ENCODE assay signal across 26 cellular contexts in the genomic region with DNA sequence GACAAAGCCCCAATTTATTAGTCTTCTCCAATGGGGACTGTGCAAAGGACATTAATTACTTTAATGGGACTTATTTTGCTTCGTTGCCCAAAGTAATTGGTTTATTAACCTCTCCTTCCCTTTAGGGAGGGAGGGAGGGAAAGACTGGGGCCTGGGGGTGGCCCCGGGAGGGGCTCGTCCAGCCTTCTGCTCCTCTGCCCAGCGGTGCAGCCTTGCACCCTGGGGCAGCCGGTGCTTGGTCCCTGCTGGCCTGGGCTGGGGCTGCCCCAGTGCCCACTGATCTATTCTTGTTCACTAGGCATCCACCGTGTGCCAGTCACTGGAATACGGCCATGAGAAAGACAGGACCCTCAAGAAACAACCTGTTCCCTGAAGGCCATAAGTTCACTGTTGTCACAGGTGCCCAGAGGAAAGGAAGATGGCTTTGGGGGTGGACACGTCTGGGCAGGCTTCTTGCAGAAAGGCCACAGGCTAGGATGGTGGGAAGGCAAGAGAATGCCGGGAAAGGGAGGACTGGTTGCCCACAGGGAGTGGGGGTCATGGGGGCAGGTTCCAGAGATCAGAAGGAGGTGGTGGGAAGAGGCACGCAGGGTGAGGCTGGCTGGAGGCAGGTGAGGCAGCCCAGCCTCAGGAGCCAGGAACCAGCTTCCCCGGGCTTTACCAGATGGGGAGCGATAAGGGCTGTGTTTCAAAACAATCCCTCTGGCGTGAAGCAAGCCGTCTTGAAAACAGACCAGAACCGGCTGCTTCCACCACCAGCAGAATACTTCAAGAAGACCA. TPM values are rescaled to one million over a fixed set of nuclear protein-coding genes. Genes with fewer than 3 reads are reported as not detected.
DNase-seq lines count a peak whose midpoint lies in the region; ATAC-seq and TF ChIP-seq lines count a peak whose summit lies in the region.
"Had no signal": no experiment of that assay in that cellular context is flagged by ENCODE, and none has a peak within 500 bp of the region (broad histone marks: within the 10 kb centered on the region; RNA-seq: fewer than 3 reads in every experiment).

No MANE protein-coding gene starts in this region.

- peaks cover 16% of the 10 kb centered on the region for H3K27me3 Mint-ChIP-seq in endothelial cell (ENCODE audit: unreplicated experiment)
- H3K27me3 Mint-ChIP-seq in activated CD4-positive, alpha-beta memory T cell treated with anti-CD3 and anti-CD28 coated beads, Interleukin-2, amount 10 ng/mL, durations not matched to agents 7 days and 5 days, result no peaks in the 10 kb centered on the region
- H3K27me3 Mint-ChIP-seq: activated naive CD8-positive, alpha-beta T cell; IgD-negative memory B cell; natural killer cell treated with Interleukin-12 subunit alpha and Interleukin-12 subunit beta and Interleukin-15 and Interleukin-18, amount 100 ng/mL, for 72 hours had no signal

- H2BK5ac ChIP-seq in neuronal stem cell (ENCODE audit: low read length), result peak overlapping the region; percentile 39

- H3K4me1 Mint-ChIP-seq in endothelial cell (ENCODE audit: unreplicated experiment), result no peaks in the 10 kb centered on the region
- H3K4me1 Mint-ChIP-seq in activated CD4-positive, alpha-beta memory T cell treated with anti-CD3 and anti-CD28 coated beads, Interleukin-2, amount 10 ng/mL, durations not matched to agents 7 days and 5 days, result no peaks in the 10 kb centered on the region
- H3K4me1 Mint-ChIP-seq: WTC11 had no signal

- H3K27ac ChIP-seq in heart right ventricle (no peak overlapping the region), neuronal stem cell (replicated peaks; ENCODE audit: low read length) (no peak overlapping the region), aorta (ENCODE audit: low read depth in 1 of 2, low read length in 2 of 2) (no peak overlapping the region)
- H3K27ac ChIP-seq: ascending aorta, esophagus muscularis mucosa, testis had no signal

- intact Hi-C loops in Right ventricle myocardium inferior (cut with DNase I) (no loop called here), heart right ventricle (cut with DNase I) (no loop called here), aorta (cut with DNase I) (no loop called here)

- H4K91ac ChIP-seq in neuronal stem cell (ENCODE audit: low read depth, low read length, poor library complexity), result no peak overlapping the region

- H3K36me3 Mint-ChIP-seq in endothelial cell (ENCODE audit: low read depth, unreplicated experiment), result no peaks in the 10 kb centered on the region
- H3K36me3 Mint-ChIP-seq in activated CD4-positive, alpha-beta memory T cell treated with anti-CD3 and anti-CD28 coated beads, Interleukin-2, amount 10 ng/mL, durations not matched to agents 7 days and 5 days (ENCODE audit: low read depth), result no peaks in the 10 kb centered on the region
- H3K36me3 Mint-ChIP-seq: natural killer cell treated with Interleukin-12 subunit alpha and Interleukin-12 subunit beta and Interleukin-15 and Interleukin-18, amount 100 ng/mL, for 72 hours; WTC11 had no signal

- H2BK120ac ChIP-seq in neuronal stem cell (ENCODE audit: low read depth, low read length), result no peak overlapping the region

- no peak for ATAC-seq in Right ventricle myocardium inferior
- no peak for ATAC-seq in heart right ventricle
- ATAC-seq in aorta (ENCODE audit: low FRiP score), result no peak
- ATAC-seq: natural killer cell treated with Interleukin-12 subunit alpha and Interleukin-12 subunit beta and Interleukin-15 and Interleukin-18, amount 100 ng/mL, for 72 hours; WTC11 had no signal

- no peak overlapping the region for H2BK15ac ChIP-seq in neuronal stem cell (ENCODE audit: low read length)

- no peaks in the 10 kb centered on the region for H3K79me1 ChIP-seq in neuronal stem cell (ENCODE audit: low read depth, low read length)

- no peak overlapping the region for H3K18ac ChIP-seq in neuronal stem cell (ENCODE audit: low read length)

- H4K8ac ChIP-seq in neuronal stem cell (ENCODE audit: low read depth, low read length), result no peak overlapping the region

- H3K36me3 ChIP-seq in heart right ventricle (no peaks in the 10 kb centered on the region), neuronal stem cell (replicated peaks in 1 of 2; ENCODE audit: control insufficient read depth in 2 of 2, insufficient read depth in 2 of 2, low read length in 2 of 2) (no peaks in the 10 kb centered on the region), aorta (ENCODE audit: control insufficient read depth in 1 of 2, insufficient read depth in 2 of 2, low read length in 1 of 2) (no peaks in the 10 kb centered on the region)
- H3K36me3 ChIP-seq: ascending aorta, esophagus muscularis mucosa had no signal

- no peak overlapping the region for H2AFZ ChIP-seq in neuronal stem cell (ENCODE audit: low read length)

- no peak overlapping the region for H3K9ac ChIP-seq in neuronal stem cell (ENCODE audit: low read depth, low read length, poor library complexity)

- 91 to 94% methylated on average over 15 of the region's 15 CpGs for WGBS in heart right ventricle, 2 donors
- no CpG with 5 or more reads among the region's 15 CpGs for WGBS in neuronal stem cell (ENCODE audit: extremely low coverage in 2 of 2, insufficient read length in 2 of 2, insufficient replicate concordance in 1 of 2), 2 donors
- WGBS in aorta, 2 donors, result 92% methylated on average over 15 of the region's 15 CpGs

- no peak overlapping the region for H3K23ac ChIP-seq in neuronal stem cell (ENCODE audit: low read depth, low read length, poor library complexity)

- H3K4me1 ChIP-seq in heart right ventricle (peaks cover 0 to 7% (median 0%) of the 10 kb centered on the region in 9 donors), neuronal stem cell (ENCODE audit: control insufficient read depth in 2 of 2, insufficient read depth in 1 of 2, low read depth in 1 of 2, low read length in 2 of 2) (peaks cover 0 to 10% of the 10 kb centered on the region in 2 donors), aorta (ENCODE audit: control insufficient read depth in 1 of 2, insufficient read depth in 2 of 2, low read length in 2 of 2) (no peaks in the 10 kb centered on the region)
- H3K4me1 ChIP-seq: ascending aorta, testis had no signal

- no peaks in the 10 kb centered on the region for H3K9me3 Mint-ChIP-seq in endothelial cell (ENCODE audit: unreplicated experiment)
- H3K9me3 Mint-ChIP-seq in activated CD4-positive, alpha-beta memory T cell treated with anti-CD3 and anti-CD28 coated beads, Interleukin-2, amount 10 ng/mL, durations not matched to agents 7 days and 5 days, result no peaks in the 10 kb centered on the region
- H3K9me3 Mint-ChIP-seq: H9; IgD-negative memory B cell; natural killer cell treated with Interleukin-12 subunit alpha and Interleukin-12 subunit beta and Interleukin-15 and Interleukin-18, amount 100 ng/mL, for 72 hours; WTC11 had no signal

- CTCF ChIA-PET in activated CD4-positive, alpha-beta memory T cell treated with anti-CD3 and anti-CD28 coated beads, Interleukin-2, amount 10 ng/mL, durations not matched to agents 7 days and 5 days (lab: Charles Lee), result no interaction called here

- DNase-seq in Right ventricle myocardium inferior (ENCODE audit: missing footprints) (peak; percentile 26), heart right ventricle (no peak), endothelial cell (ENCODE audit: low spot score) (no peak), neuronal stem cell (ENCODE audit: low spot score) (no peak), aorta (peak; percentile 26 to 52), DMS114 treated with DMSO at 0.1 percent for 48 hours (lab: John Stamatoyannopoulos, UW; ENCODE audit: unreplicated experiment) (no peak)
- no peak for DNase-seq in activated CD4-positive, alpha-beta memory T cell treated with anti-CD3 and anti-CD28 coated beads, Interleukin-2, amount 10 ng/mL, durations not matched to agents 7 days and 5 days
- DNase-seq: activated CD4-positive, alpha-beta T cell treated with anti-CD3 and anti-CD28 coated beads, Interleukin-2, amount 50 U/mL, for 1 hour; DND-41; foreskin melanocyte; H9; NCI-H1092 treated with DMSO at 0.1 percent for 48 hours; NCI-H187; NCI-H2171 treated with DMSO at 0.1 percent for 48 hours; NCI-H524 treated with DMSO at 0.1 percent for 48 hours; SHP77 treated with DMSO at 0.1 percent for 48 hours; stimulated activated naive CD4-positive, alpha-beta T cell treated with Interleukin-2 at 50 U/mL for 16 hours; SW 1271; T-helper 9 cell; testis had no signal

- no peak overlapping the region for H3K4ac ChIP-seq in neuronal stem cell (ENCODE audit: low read length)

- H3K4me3 ChIP-seq in heart right ventricle (no peak overlapping the region), neuronal stem cell (ENCODE audit: low read length in 2 of 2) (no peak overlapping the region), aorta (ENCODE audit: low read length in 2 of 2) (no peak overlapping the region)
- H3K4me3 ChIP-seq: ascending aorta, esophagus muscularis mucosa, testis had no signal

- no peak overlapping the region for H3K4me2 ChIP-seq in neuronal stem cell (ENCODE audit: insufficient read depth, low read length, poor library complexity, severe bottlenecking)

- H3K9me3 ChIP-seq in heart right ventricle (no peaks in the 10 kb centered on the region), neuronal stem cell (replicated peaks in 1 of 2; ENCODE audit: control insufficient read depth in 2 of 2, insufficient read depth in 1 of 2, low read depth in 1 of 2, low read length in 2 of 2) (no peaks in the 10 kb centered on the region), aorta (ENCODE audit: control insufficient read depth, low read length) (no peaks in the 10 kb centered on the region)
- H3K9me3 ChIP-seq: ascending aorta, esophagus muscularis mucosa, testis had no signal

- H3K27ac Mint-ChIP-seq in endothelial cell (ENCODE audit: unreplicated experiment), result peak overlapping the region; percentile 6
- H3K27ac Mint-ChIP-seq in activated CD4-positive, alpha-beta memory T cell treated with anti-CD3 and anti-CD28 coated beads, Interleukin-2, amount 10 ng/mL, durations not matched to agents 7 days and 5 days, result no peak overlapping the region
- H3K27ac Mint-ChIP-seq: activated naive CD8-positive, alpha-beta T cell; IgD-negative memory B cell; natural killer cell treated with Interleukin-12 subunit alpha and Interleukin-12 subunit beta and Interleukin-15 and Interleukin-18, amount 100 ng/mL, for 72 hours; WTC11 had no signal

- H3K14ac ChIP-seq in neuronal stem cell (ENCODE audit: low read length), result no peak overlapping the region

- POLR2A ChIA-PET in activated CD4-positive, alpha-beta memory T cell treated with anti-CD3 and anti-CD28 coated beads, Interleukin-2, amount 10 ng/mL, durations not matched to agents 7 days and 5 days (lab: Charles Lee), result no interaction called here

- no peak overlapping the region for H3K4me3 Mint-ChIP-seq in endothelial cell (ENCODE audit: unreplicated experiment)
- H3K4me3 Mint-ChIP-seq in activated CD4-positive, alpha-beta memory T cell treated with anti-CD3 and anti-CD28 coated beads, Interleukin-2, amount 10 ng/mL, durations not matched to agents 7 days and 5 days, result no peak overlapping the region
- H3K4me3 Mint-ChIP-seq: activated naive CD8-positive, alpha-beta T cell; H9; natural killer cell treated with Interleukin-12 subunit alpha and Interleukin-12 subunit beta and Interleukin-15 and Interleukin-18, amount 100 ng/mL, for 72 hours; WTC11 had no signal

- H3K27me3 ChIP-seq in heart right ventricle, result no peaks in the 10 kb centered on the region
- H3K27me3 ChIP-seq in neuronal stem cell (ENCODE audit: control insufficient read depth in 3 of 3, insufficient read depth in 3 of 3, low read depth in 1 of 3, low read length in 3 of 3), result peaks cover 0 to 52% (median 0%) of the 10 kb centered on the region in 3 experiments
- H3K27me3 ChIP-seq in aorta (ENCODE audit: control insufficient read depth in 1 of 2, insufficient read depth in 2 of 2, low read length in 1 of 2), result no peaks in the 10 kb centered on the region
- H3K27me3 ChIP-seq: ascending aorta, esophagus muscularis mucosa, testis had no signal

- no peak overlapping the region for H2AK5ac ChIP-seq in neuronal stem cell (ENCODE audit: low read depth, low read length)

- H2BK12ac ChIP-seq in neuronal stem cell (ENCODE audit: low read length), result no peak overlapping the region

- TF ChIP-seq CTCF in heart right ventricle (IDR thresholded peaks at IDR 0.05) (no peak), endothelial cell (IDR thresholded peaks at IDR 0.05; ENCODE audit: unreplicated experiment) (no peak)

RNA-seq across cellular contexts. Expression of gene KCNQ1OT1, which starts 47.6 kb away (rescaled TPM):
- total RNA-seq in Right ventricle myocardium inferior, result 0.32 TPM
- under 1 TPM; 0.28 to 0.56 (median 0.43) TPM for total RNA-seq in heart right ventricle
- under 1 TPM; 0.01 to 0.73 TPM for polyA plus RNA-seq in heart right ventricle
- total RNA-seq in endothelial cell (ENCODE audit: unreplicated experiment), result 1.2 TPM
- 0.08 TPM for polyA plus RNA-seq in neuronal stem cell (2013, experiment 1 of 2)
- 0.11 TPM for polyA plus RNA-seq in neuronal stem cell (2013, experiment 2 of 2)
- 1 to 10 TPM; 2.3 to 5.4 TPM for total RNA-seq in aorta
- polyA plus RNA-seq in aorta, result under 1 TPM; 0.08 to 0.13 TPM
- total RNA-seq in activated CD4-positive, alpha-beta memory T cell treated with anti-CD3 and anti-CD28 coated beads, Interleukin-2, amount 10 ng/mL, durations not matched to agents 7 days and 5 days, result under 1 TPM; 0.25 to 0.28 TPM

Comparison
In these comparisons a context has a peak if more than half of its experiments do, and no peak if none do; other contexts are left out.
1. DNase-seq: peak in Right ventricle myocardium inferior (single experiment) and aorta (2 of 2); none in heart right ventricle (0 of 2), endothelial cell (single experiment), neuronal stem cell (single experiment), activated CD4-positive, alpha-beta memory T cell treated with anti-CD3 and anti-CD28 coated beads, Interleukin-2, amount 10 ng/mL, durations not matched to agents 7 days and 5 days (single experiment) and DMS114 treated with DMSO at 0.1 percent for 48 hours (single experiment).